In the genomic region with DNA sequence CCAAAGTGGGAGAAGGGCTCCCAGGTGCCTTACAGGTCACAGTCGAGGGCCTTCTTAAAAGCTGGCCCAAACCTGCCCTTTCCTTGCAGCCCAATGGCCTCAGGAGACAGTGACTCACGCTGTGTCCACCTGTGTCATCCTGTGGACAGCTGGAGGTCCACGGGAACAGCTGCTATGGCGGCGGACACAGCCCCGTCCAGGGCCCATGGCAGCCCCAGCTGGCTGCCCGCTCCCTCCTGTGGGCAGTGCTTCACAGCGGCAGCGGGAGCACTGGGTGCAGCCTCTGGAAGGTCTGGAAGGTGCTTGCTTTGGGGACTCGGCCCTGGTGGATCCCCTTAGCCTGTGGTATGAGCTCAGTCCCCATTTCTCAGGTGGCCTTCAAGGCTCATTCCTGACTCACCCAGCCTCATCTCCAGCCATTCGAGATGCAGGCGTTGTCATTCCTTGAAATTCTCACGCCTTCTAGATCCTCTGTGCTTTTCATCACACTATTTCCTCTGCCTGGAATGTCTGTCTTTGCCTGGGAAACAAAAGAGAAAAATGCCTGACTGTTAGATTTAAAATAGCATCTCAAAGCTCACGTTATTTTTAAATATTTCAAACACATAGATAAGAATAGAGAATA, we compare ENCODE assay signal across 4 cellular contexts.
TF ChIP-seq lines count a peak whose summit lies in the region.

No MANE protein-coding gene starts in this region.

TF ChIP-seq in SK-N-SH treated with all-trans-retinoic acid at 6 μM for 48 hours, 23 proteins besides CTCF, POLR2A, EP300 and RAD21:
- TF ChIP-seq, protein P1, sequence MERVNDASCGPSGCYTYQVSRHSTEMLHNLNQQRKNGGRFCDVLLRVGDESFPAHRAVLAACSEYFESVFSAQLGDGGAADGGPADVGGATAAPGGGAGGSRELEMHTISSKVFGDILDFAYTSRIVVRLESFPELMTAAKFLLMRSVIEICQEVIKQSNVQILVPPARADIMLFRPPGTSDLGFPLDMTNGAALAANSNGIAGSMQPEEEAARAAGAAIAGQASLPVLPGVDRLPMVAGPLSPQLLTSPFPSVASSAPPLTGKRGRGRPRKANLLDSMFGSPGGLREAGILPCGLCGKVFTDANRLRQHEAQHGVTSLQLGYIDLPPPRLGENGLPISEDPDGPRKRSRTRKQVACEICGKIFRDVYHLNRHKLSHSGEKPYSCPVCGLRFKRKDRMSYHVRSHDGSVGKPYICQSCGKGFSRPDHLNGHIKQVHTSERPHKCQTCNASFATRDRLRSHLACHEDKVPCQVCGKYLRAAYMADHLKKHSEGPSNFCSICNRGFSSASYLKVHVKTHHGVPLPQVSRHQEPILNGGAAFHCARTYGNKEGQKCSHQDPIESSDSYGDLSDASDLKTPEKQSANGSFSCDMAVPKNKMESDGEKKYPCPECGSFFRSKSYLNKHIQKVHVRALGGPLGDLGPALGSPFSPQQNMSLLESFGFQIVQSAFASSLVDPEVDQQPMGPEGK (CRISPR knock-in tag; IDR thresholded peaks at IDR 0.05; ENCODE audit: borderline replicate concordance), result no peak
- TF ChIP-seq ZNF8 (CRISPR knock-in tag; IDR thresholded peaks at IDR 0.05) (no peak), ZNF565 (CRISPR knock-in tag; conservative IDR thresholded peaks at IDR 0.05; ENCODE audit: low read depth) (no peak), POU6F1 (CRISPR knock-in tag; IDR thresholded peaks at IDR 0.05; ENCODE audit: borderline replicate concordance, low read depth) (no peak), ZFP30 (CRISPR knock-in tag; IDR thresholded peaks at IDR 0.05) (no peak), TOX (CRISPR knock-in tag; IDR thresholded peaks at IDR 0.05; ENCODE audit: borderline replicate concordance) (no peak)
TF ChIP-seq in SK-N-SH treated with all-trans-retinoic acid at 6 μM for 48 hours: peak in this region for 0.

TF ChIP-seq in SK-N-SH, 30 proteins besides CTCF, POLR2A, EP300 and RAD21:
- no peak for TF ChIP-seq NRF1 (IDR thresholded peaks at IDR 0.05; ENCODE audit: low read depth, low read length)
- no peak for TF ChIP-seq FOSL2 (IDR thresholded peaks at IDR 0.05; ENCODE audit: borderline replicate concordance, low read depth)
- TF ChIP-seq EZH2phosphoT487 (IDR thresholded peaks at IDR 0.05; ENCODE audit: borderline replicate concordance, low read depth), result no peak
- no peak for TF ChIP-seq ELF1 (IDR thresholded peaks at IDR 0.05)
- no peak for TF ChIP-seq RXRA (IDR thresholded peaks at IDR 0.05; ENCODE audit: borderline replicate concordance, low read depth)
- TF ChIP-seq, protein P2, sequence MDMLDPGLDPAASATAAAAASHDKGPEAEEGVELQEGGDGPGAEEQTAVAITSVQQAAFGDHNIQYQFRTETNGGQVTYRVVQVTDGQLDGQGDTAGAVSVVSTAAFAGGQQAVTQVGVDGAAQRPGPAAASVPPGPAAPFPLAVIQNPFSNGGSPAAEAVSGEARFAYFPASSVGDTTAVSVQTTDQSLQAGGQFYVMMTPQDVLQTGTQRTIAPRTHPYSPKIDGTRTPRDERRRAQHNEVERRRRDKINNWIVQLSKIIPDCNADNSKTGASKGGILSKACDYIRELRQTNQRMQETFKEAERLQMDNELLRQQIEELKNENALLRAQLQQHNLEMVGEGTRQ (IDR thresholded peaks at IDR 0.05; ENCODE audit: borderline replicate concordance, low read depth, low read length), result no peak
- no peak for TF ChIP-seq JUND (IDR thresholded peaks at IDR 0.05)
- no peak for TF ChIP-seq FOXJ3 (CRISPR knock-in tag; IDR thresholded peaks at IDR 0.05)
- TF ChIP-seq POLR2AphosphoS5 (IDR thresholded peaks at IDR 0.05; ENCODE audit: low read depth, low read length), result no peak
- TF ChIP-seq, protein P3, sequence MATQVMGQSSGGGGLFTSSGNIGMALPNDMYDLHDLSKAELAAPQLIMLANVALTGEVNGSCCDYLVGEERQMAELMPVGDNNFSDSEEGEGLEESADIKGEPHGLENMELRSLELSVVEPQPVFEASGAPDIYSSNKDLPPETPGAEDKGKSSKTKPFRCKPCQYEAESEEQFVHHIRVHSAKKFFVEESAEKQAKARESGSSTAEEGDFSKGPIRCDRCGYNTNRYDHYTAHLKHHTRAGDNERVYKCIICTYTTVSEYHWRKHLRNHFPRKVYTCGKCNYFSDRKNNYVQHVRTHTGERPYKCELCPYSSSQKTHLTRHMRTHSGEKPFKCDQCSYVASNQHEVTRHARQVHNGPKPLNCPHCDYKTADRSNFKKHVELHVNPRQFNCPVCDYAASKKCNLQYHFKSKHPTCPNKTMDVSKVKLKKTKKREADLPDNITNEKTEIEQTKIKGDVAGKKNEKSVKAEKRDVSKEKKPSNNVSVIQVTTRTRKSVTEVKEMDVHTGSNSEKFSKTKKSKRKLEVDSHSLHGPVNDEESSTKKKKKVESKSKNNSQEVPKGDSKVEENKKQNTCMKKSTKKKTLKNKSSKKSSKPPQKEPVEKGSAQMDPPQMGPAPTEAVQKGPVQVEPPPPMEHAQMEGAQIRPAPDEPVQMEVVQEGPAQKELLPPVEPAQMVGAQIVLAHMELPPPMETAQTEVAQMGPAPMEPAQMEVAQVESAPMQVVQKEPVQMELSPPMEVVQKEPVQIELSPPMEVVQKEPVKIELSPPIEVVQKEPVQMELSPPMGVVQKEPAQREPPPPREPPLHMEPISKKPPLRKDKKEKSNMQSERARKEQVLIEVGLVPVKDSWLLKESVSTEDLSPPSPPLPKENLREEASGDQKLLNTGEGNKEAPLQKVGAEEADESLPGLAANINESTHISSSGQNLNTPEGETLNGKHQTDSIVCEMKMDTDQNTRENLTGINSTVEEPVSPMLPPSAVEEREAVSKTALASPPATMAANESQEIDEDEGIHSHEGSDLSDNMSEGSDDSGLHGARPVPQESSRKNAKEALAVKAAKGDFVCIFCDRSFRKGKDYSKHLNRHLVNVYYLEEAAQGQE (IDR thresholded peaks at IDR 0.05; ENCODE audit: low read depth, low read length), result no peak
- TF ChIP-seq RFX5 (IDR thresholded peaks at IDR 0.05; ENCODE audit: low read length), result no peak
- TF ChIP-seq GABPA (IDR thresholded peaks at IDR 0.05; ENCODE audit: low read depth), result no peak
- TF ChIP-seq MEF2A (IDR thresholded peaks at IDR 0.05; ENCODE audit: borderline replicate concordance, low read depth), result no peak

TF ChIP-seq in K562, 482 proteins besides CTCF, POLR2A, EP300 and RAD21:
- TF ChIP-seq EZH2 (IDR thresholded peaks at IDR 0.05; ENCODE audit: borderline replicate concordance, low read depth, low read length) (0 out of 2 replicates have a peak, but pooled peaks have one; percentile 60), ZBTB17 (CRISPR knock-in tag; IDR thresholded peaks at IDR 0.05) (no peak)

TF ChIP-seq in HepG2, 621 proteins besides CTCF, POLR2A, EP300 and RAD21:
- TF ChIP-seq NFKBIZ (CRISPR knock-in tag; IDR thresholded peaks at IDR 0.05) (no peak), PCBP1 (IDR thresholded peaks at IDR 0.05; ENCODE audit: borderline replicate concordance, low read depth, low read length) (no peak), ASH2L (IDR thresholded peaks at IDR 0.05; ENCODE audit: insufficient read length, low read depth, low read length) (no peak)
TF ChIP-seq in HepG2: peak in this region for 0.
